In genomic region chr5:97458851-97459250, GRCh38 we compare ENCODE assay signal across 19 cellular contexts.
DNase-seq lines count a peak whose midpoint lies in the region; ATAC-seq, FAIRE-seq and TF ChIP-seq lines count a peak whose summit lies in the region.
"Had no signal": no experiment of that assay in that cellular context is flagged by ENCODE, and none has a peak within 500 bp of the region (broad histone marks: within the 10 kb centered on the region; RNA-seq: fewer than 3 reads in every experiment).

No MANE protein-coding gene starts in this region.

- 77 to 89% (median 80%) methylated on average over 5 of the region's 5 CpGs for WGBS in adrenal gland, 4 donors
- WGBS in upper lobe of left lung, 2 donors = 77 to 89% methylated on average over 5 of the region's 5 CpGs

- no peak overlapping the region for H3K27ac ChIP-seq in adrenal gland
- H3K27ac ChIP-seq in upper lobe of left lung = no peak overlapping the region
- H3K27ac ChIP-seq: 22Rv1, C4-2B, foreskin keratinocyte, left ventricle myocardium inferior had no signal

- no peak for TF ChIP-seq EP300 in upper lobe of left lung (IDR thresholded peaks at IDR 0.05)

- peak; percentile 44 for FAIRE-seq in GM19239 (lab: Jason Lieb, UNC)
- FAIRE-seq: endometrium, H1, RCC 7860 had no signal

- ATAC-seq in GM21717 (IDR thresholded peaks at IDR 0.05; ENCODE audit: unreplicated experiment) (peak; percentile 84), HG03280 (IDR thresholded peaks at IDR 0.05; ENCODE audit: unreplicated experiment) (peak; percentile 62), upper lobe of left lung (ENCODE audit: low FRiP score in 2 of 2) (no peak)
- ATAC-seq in stimulated activated naive CD8-positive, alpha-beta T cell treated with anti-CD3 and anti-CD28 coated beads, Interleukin-15, Interleukin-2, amounts not matched to agents 100 U/mL and 50 U/mL, for 24 hours = no peak
- ATAC-seq: activated CD8-positive, alpha-beta T cell treated with anti-CD3 and anti-CD28 coated beads, Interleukin-2, amount 10 ng/mL, durations not matched to agents 7 days and 5 days; foreskin keratinocyte had no signal

- H3K4me3 ChIP-seq in GM06990 (replicated peaks; ENCODE audit: low read depth, low read length) (no peak overlapping the region), adrenal gland (no peak overlapping the region), upper lobe of left lung (no peak overlapping the region)
- H3K4me3 ChIP-seq: left ventricle myocardium inferior had no signal

- intact Hi-C loops in adrenal gland (cut with DNase I) = no loop called here

- TF ChIP-seq POLR2A in adrenal gland (IDR thresholded peaks at IDR 0.05) (no peak), upper lobe of left lung (IDR thresholded peaks at IDR 0.05) (no peak)

- DNase-seq in GM06990 (ENCODE audit: extremely low read depth, insufficient read length) (peak; percentile 31), GM19239 (ENCODE audit: insufficient read length, low spot score) (no peak), adrenal gland (no peak), NCI-H510A treated with DMSO at 0.1 percent for 48 hours (lab: John Stamatoyannopoulos, UW) (no peak), upper lobe of left lung (no peak)
- no peak for DNase-seq in stimulated activated naive CD8-positive, alpha-beta T cell treated with anti-CD3 and anti-CD28 coated beads, Interleukin-15, Interleukin-2, amounts not matched to agents 100 U/mL and 50 U/mL, for 24 hours
- DNase-seq: activated CD8-positive, alpha-beta T cell treated with anti-CD3 and anti-CD28 coated beads, Interleukin-2, amount 10 ng/mL, durations not matched to agents 7 days and 5 days; foreskin keratinocyte; left ventricle myocardium inferior; NCI-H1930; NCI-H69; stimulated activated CD4-positive, alpha-beta T cell treated with anti-CD3 and anti-CD28 coated beads, Interleukin-12 subunit alpha, Interleukin-12 subunit beta, amount 100 ng/mL, for 4 hours had no signal

- H3K36me3 ChIP-seq in GM06990 (ENCODE audit: control insufficient read depth, insufficient read depth, low read length) = no peaks in the 10 kb centered on the region
- H3K36me3 ChIP-seq in adrenal gland (replicated peaks in 1 of 2) = no peaks in the 10 kb centered on the region
- H3K36me3 ChIP-seq in upper lobe of left lung = no peaks in the 10 kb centered on the region
- H3K36me3 ChIP-seq: left ventricle myocardium inferior had no signal

- H3K9me3 ChIP-seq in adrenal gland (replicated peaks in 1 of 3) = no peaks in the 10 kb centered on the region
- no peaks in the 10 kb centered on the region for H3K9me3 ChIP-seq in upper lobe of left lung
- H3K9me3 ChIP-seq: left ventricle myocardium inferior had no signal

- H3K27me3 ChIP-seq in GM06990 (replicated peaks; ENCODE audit: control insufficient read depth, insufficient read depth, low read length) (no peaks in the 10 kb centered on the region), adrenal gland (no peaks in the 10 kb centered on the region), upper lobe of left lung (no peaks in the 10 kb centered on the region)
- H3K27me3 ChIP-seq: foreskin keratinocyte had no signal

- no peak for TF ChIP-seq CTCF in GM06990 (IDR thresholded peaks at IDR 0.05; ENCODE audit: insufficient read depth, low read length, poor library complexity, severe bottlenecking)
- TF ChIP-seq CTCF in adrenal gland (IDR thresholded peaks at IDR 0.05) = no peak
- no peak for TF ChIP-seq CTCF in upper lobe of left lung (IDR thresholded peaks at IDR 0.05)

- H3K4me1 ChIP-seq in adrenal gland (replicated peaks in 1 of 2) = no peaks in the 10 kb centered on the region
- H3K4me1 ChIP-seq in upper lobe of left lung = no peaks in the 10 kb centered on the region
- H3K4me1 ChIP-seq: foreskin keratinocyte, left ventricle myocardium inferior had no signal

Comparison
In these comparisons a context has a peak if more than half of its experiments do, and no peak if none do; other contexts are left out.
1. ATAC-seq: peak in GM21717 (single experiment) and HG03280 (single experiment); none in stimulated activated naive CD8-positive, alpha-beta T cell treated with anti-CD3 and anti-CD28 coated beads, Interleukin-15, Interleukin-2, amounts not matched to agents 100 U/mL and 50 U/mL, for 24 hours (single experiment) and upper lobe of left lung (0 of 2).